ENCODE assay signal across 8 cellular contexts in genomic region chr5:7927466-7928375, GRCh38. TPM values are rescaled to one million over a fixed set of nuclear protein-coding genes. Genes with fewer than 3 reads are reported as not detected.
DNase-seq lines count a peak whose midpoint lies in the region; ATAC-seq, FAIRE-seq and TF ChIP-seq lines count a peak whose summit lies in the region.

No MANE protein-coding gene starts in this region.

- ATAC-seq in HG02588 (IDR thresholded peaks at IDR 0.05; ENCODE audit: unreplicated experiment), result peak; percentile 87

- H3K4me1 ChIP-seq in kidney (ENCODE audit: control insufficient read depth in 1 of 2, insufficient read depth in 1 of 2, low read depth in 1 of 2, low read length in 2 of 2), result no peaks in the 10 kb centered on the region

- H3K9ac ChIP-seq in kidney (ENCODE audit: low read length in 2 of 2), result no peak overlapping the region

- no peak for FAIRE-seq in kidney (lab: Jason Lieb, UNC)

- no peak overlapping the region for H3K4me3 ChIP-seq in kidney (ENCODE audit: low read length in 2 of 2)

- DNase-seq in NCI-H1048 (lab: John Stamatoyannopoulos, UW), result peak; percentile 12
- DNase-seq in SHP77 treated with DMSO at 0.1 percent for 48 hours (lab: John Stamatoyannopoulos, UW), result peak; percentile 58
- DNase-seq in T47D (ENCODE audit: low read depth in 1 of 2, low spot score in 1 of 2), result peak; percentile 42 to 73
- no peak for DNase-seq in kidney
- DNase-seq in stimulated activated CD4-positive, alpha-beta T cell treated with anti-CD3 and anti-CD28 coated beads, TNF-alpha, amount 100 ng/mL, for 24 hours (ENCODE audit: low read depth in 3 of 3), result peak in 2 of 3 experiments; percentile 7 to 32

- in situ Hi-C loops in T47D (cut with HindIII; ENCODE audit: low pct_unique_long_range_greater_than_20kb, low sequenced_read_pairs), result no loop called here

- intact Hi-C loops in kidney (cut with DNase I), result no loop called here

- peaks cover 0 to 3% of the 10 kb centered on the region in 2 donors for H3K9me3 ChIP-seq in kidney (ENCODE audit: control insufficient read depth in 1 of 2, low read length in 2 of 2)

- no peaks in the 10 kb centered on the region for H3K36me3 ChIP-seq in kidney (ENCODE audit: control insufficient read depth in 1 of 2, insufficient read depth in 2 of 2, low read length in 2 of 2)

- no peak overlapping the region for H3K27ac ChIP-seq in 22Rv1
- no peak overlapping the region for H3K27ac ChIP-seq in kidney (ENCODE audit: low read depth in 2 of 2, low read length in 2 of 2)

- TF ChIP-seq CTCF in 22Rv1 (IDR thresholded peaks at IDR 0.05) (peak; percentile 78), GM12872 (IDR thresholded peaks at IDR 0.05; ENCODE audit: insufficient read depth, low read depth, low read length) (peak; percentile 84), kidney (IDR thresholded peaks at IDR 0.05; ENCODE audit: borderline replicate concordance, extremely low read depth, insufficient read depth) (peak; percentile 68)

RNA-seq across cellular contexts. Expression of gene MTRR, which starts 58.8 kb away (rescaled TPM):
- 75.8 TPM for total RNA-seq in kidney
- 19.6 TPM for polyA plus RNA-seq in kidney (ENCODE audit: insufficient read depth, low read depth, low replicate concordance)

RNA-seq across cellular contexts. Expression of gene FASTKD3, which starts 58.9 kb away (rescaled TPM):
- 11.3 TPM for total RNA-seq in kidney
- 15.3 TPM for polyA plus RNA-seq in kidney (ENCODE audit: insufficient read depth, low read depth, low replicate concordance)
